In the genomic region with DNA sequence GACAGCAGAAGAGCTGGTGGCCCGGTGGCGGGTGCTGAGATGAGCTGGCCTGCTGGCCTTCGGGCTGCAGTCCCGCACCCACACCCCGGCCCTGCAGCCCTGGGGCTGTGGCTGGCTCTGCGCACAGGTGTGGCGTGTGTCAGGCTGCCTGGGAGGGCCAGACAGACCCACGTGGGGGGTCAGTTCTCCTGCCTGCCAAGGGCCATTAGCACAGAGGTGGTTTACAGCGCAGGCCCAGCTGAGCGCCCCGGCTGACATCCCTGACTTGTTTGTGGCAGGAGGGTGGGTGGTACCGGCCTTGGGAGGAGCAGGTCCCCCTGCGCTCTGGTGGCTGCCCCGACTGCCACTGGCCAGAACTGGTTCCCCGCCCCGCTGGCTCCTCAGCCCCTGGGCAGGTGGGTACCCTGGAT, we compare ENCODE assay signal across 29 cellular contexts. TPM values are rescaled to one million over a fixed set of nuclear protein-coding genes. Genes with fewer than 3 reads are reported as not detected.
"Had no signal": no experiment of that assay in that cellular context is flagged by ENCODE, and none has a peak within 500 bp of the region (broad histone marks: within the 10 kb centered on the region; RNA-seq: fewer than 3 reads in every experiment).

No MANE protein-coding gene starts in this region.

- H3K27ac ChIP-seq: hepatocyte, left lung, neural progenitor cell, ovary, right atrium auricular region, spleen, tibial nerve, uterus had no signal

- H3K36me3 ChIP-seq: neural progenitor cell, ovary, uterus had no signal

- H3K27me3 ChIP-seq: hepatocyte, left lung, neural progenitor cell, ovary, right atrium auricular region, spleen, tibial nerve, uterus had no signal

- ATAC-seq: left colon; left lung; natural killer cell; sciatic nerve; stimulated activated memory B cell treated with anti-CD40 and anti-IgM and Interleukin-4, amounts not matched to agents 10 μg/mL and 1 μg/mL and 100 μg/mL, for 72 hours; stimulated activated naive CD8-positive, alpha-beta T cell treated with anti-CD3 and anti-CD28 coated beads, Interleukin-15, amount 100 ng/mL, for 72 hours had no signal

- DNase-seq: islet precursor cell; kidney glomerular epithelial cell; left colon; mesendoderm; naive B cell; natural killer cell; nephron progenitor cell; small intestine; spleen; stimulated activated CD4-positive, alpha-beta T cell treated with anti-CD3 and anti-CD28 coated beads, Interleukin-4, amount 100 ng/mL, for 4 hours; stimulated activated CD8-positive, alpha-beta memory T cell treated with anti-CD3 and anti-CD28 coated beads, Interleukin-4, amount 100 ng/mL, for 48 hours; stimulated activated naive CD4-positive, alpha-beta T cell treated with Interleukin-2 at 50 U/mL for 16 hours; stimulated activated naive CD8-positive, alpha-beta T cell treated with anti-CD3 and anti-CD28 coated beads, Interleukin-15, amount 100 ng/mL, for 72 hours; substantia nigra; uterus had no signal

- H3K9me3 ChIP-seq: left lung, ovary, right atrium auricular region, spleen, tibial nerve, uterus had no signal

- H3K4me3 ChIP-seq: hepatocyte, left lung, lung, neural progenitor cell, ovary, right atrium auricular region, spleen, tibial nerve, uterus had no signal

- H3K9ac ChIP-seq: neural progenitor cell had no signal

- FAIRE-seq: small intestine had no signal

- H3K4me2 ChIP-seq: hepatocyte, neural progenitor cell had no signal

- H3K4me1 ChIP-seq: right atrium auricular region, spleen, uterus had no signal

RNA-seq across cellular contexts. Expression of a gene that starts 9.4 kb away (rescaled TPM):
- total RNA-seq: left colon, mononuclear cell, omental fat pad, pulmonary artery endothelial cell, right atrium auricular region, sciatic nerve, tibial nerve, ureter had no signal

RNA-seq across cellular contexts. Expression of a gene that starts 30.7 kb away (rescaled TPM):
- total RNA-seq: omental fat pad, progenitor cell of endocrine pancreas, sciatic nerve had no signal
